ENCODE assay signal across 1 cellular context in genomic region chr15:36499751-36500389, GRCh38.
TF ChIP-seq lines count a peak whose summit lies in the region.

No MANE protein-coding gene starts in this region.

TF ChIP-seq in GM23338, 12 proteins besides CTCF, POLR2A, EP300 and RAD21 (continued from another document):
- TF ChIP-seq ETS1 (IDR thresholded peaks at IDR 0.05): no peak
- no peak for TF ChIP-seq STAT1 (IDR thresholded peaks at IDR 0.05; ENCODE audit: unreplicated experiment)
- no peak for TF ChIP-seq EZH2 (IDR thresholded peaks at IDR 0.05; ENCODE audit: low read depth, unreplicated experiment)
- TF ChIP-seq CREB1 (CRISPR knock-in tag; IDR thresholded peaks at IDR 0.05; ENCODE audit: low read depth): no peak
- no peak for TF ChIP-seq ZNF462 (CRISPR knock-in tag; IDR thresholded peaks at IDR 0.05)
